Comparison of ENCODE assay signal across 9 cellular contexts in the genomic region with DNA sequence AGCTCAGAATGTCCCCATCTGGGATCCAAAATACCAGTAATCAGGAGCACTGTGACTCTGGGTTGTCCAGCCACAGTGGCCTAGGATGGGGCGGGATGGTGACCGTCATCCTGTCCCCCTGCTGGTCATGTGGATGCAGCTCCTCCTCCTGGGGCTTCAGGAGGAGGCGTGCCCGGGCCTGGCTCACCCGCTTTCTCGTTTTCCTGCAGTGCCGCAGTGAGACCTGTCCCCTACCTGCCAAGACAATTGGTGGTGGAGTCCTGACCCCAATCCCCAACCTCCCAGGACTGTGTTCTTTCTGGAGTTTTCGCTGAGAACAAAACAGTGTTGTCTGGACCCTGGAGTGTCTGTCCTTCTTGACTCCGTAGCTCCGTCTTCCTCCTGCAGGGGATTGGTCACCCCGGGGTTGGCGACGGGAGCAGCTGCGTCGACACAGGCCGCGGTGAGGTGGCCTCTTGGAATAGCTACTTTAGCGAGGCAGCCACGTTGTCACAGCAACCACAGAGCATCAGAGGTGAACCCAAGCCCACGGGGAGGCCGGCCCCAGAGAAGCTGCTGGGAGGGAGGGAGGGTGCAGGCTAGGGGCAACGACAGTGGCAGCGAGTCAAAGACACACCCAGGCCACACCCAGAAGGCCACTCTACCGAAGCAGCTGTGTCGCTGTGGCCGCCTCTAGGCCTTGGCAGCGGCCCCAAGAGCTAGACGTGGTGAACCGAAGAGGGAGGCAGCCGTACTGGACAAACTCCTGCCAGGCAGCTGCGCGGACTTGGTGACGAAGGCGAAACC. TPM values are rescaled to one million over a fixed set of nuclear protein-coding genes. Genes with fewer than 3 reads are reported as not detected.
DNase-seq lines count a peak whose midpoint lies in the region; ATAC-seq and TF ChIP-seq lines count a peak whose summit lies in the region.
"Had no signal": no experiment of that assay in that cellular context is flagged by ENCODE, and none has a peak within 500 bp of the region (broad histone marks: within the 10 kb centered on the region; RNA-seq: fewer than 3 reads in every experiment).

No MANE protein-coding gene starts in this region.

- no peak overlapping the region for H3K9ac ChIP-seq in mammary epithelial cell (ENCODE audit: insufficient read depth, low read length)

- no peaks in the 10 kb centered on the region for H3K27me3 ChIP-seq in mammary epithelial cell (ENCODE audit: insufficient read depth, low read length)

- ATAC-seq in GM19351 (IDR thresholded peaks at IDR 0.05; ENCODE audit: unreplicated experiment) (no peak), GM21717 (IDR thresholded peaks at IDR 0.05; ENCODE audit: unreplicated experiment) (no peak)

- dilution Hi-C loops in mammary epithelial cell (cut with HindIII; ENCODE audit: low sequenced_read_pairs): no loop called here

- DNase-seq in Caki2 (ENCODE audit: low read depth) (peak; percentile 93), NCI-H1092 (lab: John Stamatoyannopoulos, UW) (peak; percentile 60), astrocyte of the spinal cord (ENCODE audit: low read depth, low spot score) (no peak), myocyte (ENCODE audit: low read depth) (peak; percentile 97), medulla oblongata (ENCODE audit: extremely low spot score) (no peak), mammary epithelial cell (no peak)

- no peak overlapping the region for H3K27ac ChIP-seq in mammary epithelial cell (ENCODE audit: insufficient read depth, low read depth, low read length)

- CTCF ChIA-PET in mammary epithelial cell (lab: Charles Lee; ENCODE audit: low non-redundant PET): no interaction called here

- H4K20me1 ChIP-seq in mammary epithelial cell (ENCODE audit: insufficient read depth, low read length): no peaks in the 10 kb centered on the region

- WGBS in mammary epithelial cell (ENCODE audit: low coverage, missing lambda C conversion rate): 69% methylated on average over 28 of the region's 34 CpGs

- H3K79me2 ChIP-seq in mammary epithelial cell (ENCODE audit: insufficient read depth, low read length): no peaks in the 10 kb centered on the region

- intact Hi-C loops in mammary epithelial cell (cut with micrococcal nuclease): no loop called here

- no peaks in the 10 kb centered on the region for H3K9me3 ChIP-seq in mammary epithelial cell (replicated peaks; ENCODE audit: insufficient read depth, low read length)

- no peak overlapping the region for H3K4me2 ChIP-seq in mammary epithelial cell (ENCODE audit: insufficient read depth, low read depth, low read length)

- BruUV-seq in mammary epithelial cell (replicated peaks; lab: Mats Ljungman, UMichigan): no TSS peak

- H3K4me1 ChIP-seq in mammary epithelial cell (ENCODE audit: insufficient read depth, low read length): no peaks in the 10 kb centered on the region

- no peak overlapping the region for H2AFZ ChIP-seq in mammary epithelial cell (ENCODE audit: low read depth, low read length)

- TF ChIP-seq CTCF in astrocyte of the spinal cord (IDR thresholded peaks at IDR 0.05; ENCODE audit: low read depth, low read length): peak; percentile 42
- TF ChIP-seq CTCF in mammary epithelial cell (conservative IDR thresholded peaks at IDR 0.05 in 1 of 2, IDR thresholded peaks at IDR 0.05 in 1 of 2; ENCODE audit: extremely low read depth in 1 of 2, insufficient read depth in 1 of 2, low read depth in 1 of 2, low read length in 2 of 2): no peak

- H3K4me3 ChIP-seq in astrocyte of the spinal cord (ENCODE audit: low read depth, low read length) (no peak overlapping the region), mammary epithelial cell (replicated peaks in 1 of 3; ENCODE audit: insufficient read depth in 1 of 3, low read depth in 2 of 3, low read length in 3 of 3) (no peak overlapping the region)

- no peaks in the 10 kb centered on the region for H3K36me3 ChIP-seq in mammary epithelial cell (ENCODE audit: insufficient read depth, low read length)

- in situ Hi-C loops in Caki2 (cut with HindIII; ENCODE audit: low pct_unique_long_range_greater_than_20kb, low sequenced_read_pairs) (no loop called here), astrocyte of the spinal cord (cut with HindIII; ENCODE audit: low sequenced_read_pairs) (no loop called here), mammary epithelial cell (cut with MboI; ENCODE audit: low sequenced_read_pairs in 2 of 2) (loop anchor here in 1 of 2 donors (10.0 kb wide), 1 partner anchor 101 kb away; the partner anchor contains the start of gene NAPSA)

RNA-seq across cellular contexts. Expression of gene EMC10, which starts 10.1 kb away (rescaled TPM):
- total RNA-seq in Caki2 (2014; rRNA removed; shearing (Covaris generic); ENCODE audit: low replicate concordance): 152 and 192 TPM in 2 replicates
- total RNA-seq in myocyte: 207 and 210 TPM in 2 replicates
- 162 TPM for polyA plus RNA-seq in myocyte (2012)
- 10 to 100 TPM; 53.8 to 77.1 TPM for total RNA-seq in mammary epithelial cell
- 41.8 TPM for polyA plus RNA-seq in mammary epithelial cell
- 7.1 TPM for polyA minus RNA-seq in mammary epithelial cell

RNA-seq across cellular contexts. Expression of gene GARIN5A, which starts 10.5 kb away (rescaled TPM):
- total RNA-seq in Caki2 (2014; rRNA removed; shearing (Covaris generic); ENCODE audit: low replicate concordance): 0.43 TPM in 1 of 2 replicates, not detected in the other
- total RNA-seq in myocyte (1.5 and 3.0 TPM in 2 replicates), mammary epithelial cell (1 to 10 TPM; 1.0 to 2.1 TPM)
- polyA plus RNA-seq in myocyte (2012): 1.9 TPM
- polyA plus RNA-seq in mammary epithelial cell: 1.4 TPM
- 5.2 TPM for polyA minus RNA-seq in mammary epithelial cell
- total RNA-seq: subcutaneous adipose tissue had no signal

RNA-seq across cellular contexts. Expression of gene MYBPC2, which starts 33.5 kb away (rescaled TPM):
- not detected in 2 replicates for total RNA-seq in Caki2 (2014; rRNA removed; shearing (Covaris generic); ENCODE audit: low replicate concordance)
- total RNA-seq in myocyte (65.8 and 124 TPM in 2 replicates), mammary epithelial cell (not detected)
- polyA plus RNA-seq in myocyte (2012): 10.1 TPM
- polyA plus RNA-seq in mammary epithelial cell: not detected
- not detected for polyA minus RNA-seq in mammary epithelial cell
- total RNA-seq: subcutaneous adipose tissue had no signal

RNA-seq across cellular contexts. Expression of gene JOSD2, which starts 44.8 kb away (rescaled TPM):
- 34.4 and 59.0 TPM in 2 replicates for total RNA-seq in Caki2 (2014; rRNA removed; shearing (Covaris generic); ENCODE audit: low replicate concordance)
- total RNA-seq in myocyte (29.8 and 39.9 TPM in 2 replicates), mammary epithelial cell (10 to 100 TPM; 17.3 to 71.1 TPM)
- polyA plus RNA-seq in myocyte (2012): 68.9 TPM
- polyA plus RNA-seq in mammary epithelial cell: 41.6 TPM
- 1.4 TPM for polyA minus RNA-seq in mammary epithelial cell

RNA-seq across cellular contexts. Expression of gene SPIB, which starts 47.4 kb away (rescaled TPM):
- not detected in 2 replicates for total RNA-seq in Caki2 (2014; rRNA removed; shearing (Covaris generic); ENCODE audit: low replicate concordance)
- total RNA-seq in myocyte (0.73 and 2.4 TPM in 2 replicates), mammary epithelial cell (not detected)
- polyA plus RNA-seq in myocyte (2012): 0.16 TPM
- polyA plus RNA-seq in mammary epithelial cell: 0.06 TPM
- not detected for polyA minus RNA-seq in mammary epithelial cell
- total RNA-seq: subcutaneous adipose tissue had no signal

Comparison
In these comparisons a context has a peak if more than half of its experiments do, and no peak if none do; other contexts are left out.
1. DNase-seq: peak in Caki2 (single experiment), NCI-H1092 (single experiment) and myocyte (single experiment); none in astrocyte of the spinal cord (single experiment), medulla oblongata (single experiment) and mammary epithelial cell (single experiment).
2. RNA of gene MYBPC2, which starts 33.5 kb away (total RNA-seq): 65.8 to 124 TPM in myocyte; not detected in mammary epithelial cell and not detected in Caki2; every median in the first group is over 10 times any median in the second.